7 cellular contexts compared by ENCODE assay signal in genomic region chr13:90307136-90307535, GRCh38.
"Had no signal": no experiment of that assay in that cellular context is flagged by ENCODE, and none has a peak within 500 bp of the region (broad histone marks: within the 10 kb centered on the region; RNA-seq: fewer than 3 reads in every experiment).

No MANE protein-coding gene starts in this region.

- DNase-seq: GM23248, GOT3, H7, HCEC 1CT, IMR-90, KBM-7 had no signal

- FAIRE-seq: HTR-8/SVneo had no signal

- H3K27ac ChIP-seq: GM23248 had no signal

- H3K9ac ChIP-seq: GM23248 had no signal

- H3K4me3 ChIP-seq: GM23248 had no signal
